ENCODE assay signal across 10 cellular contexts in the genomic region with DNA sequence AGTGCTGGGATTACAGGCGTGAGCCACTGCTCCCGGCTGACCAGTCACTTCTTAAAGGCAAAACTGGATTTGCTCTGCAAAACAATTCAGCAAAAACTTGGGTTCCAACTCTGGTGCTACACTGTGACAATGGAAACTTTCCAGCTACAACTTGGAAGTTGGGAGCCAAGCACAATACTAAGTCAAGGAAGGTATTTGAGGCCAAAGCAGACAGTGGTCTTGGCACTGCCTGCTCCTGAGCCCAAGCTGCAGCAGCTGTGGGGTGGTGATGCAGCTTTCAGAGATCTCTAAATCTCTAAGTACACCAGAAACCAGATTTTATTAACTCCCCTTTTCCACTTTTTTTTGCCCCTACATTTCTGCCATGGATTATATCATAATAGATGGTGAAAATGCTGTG. TPM values are rescaled to one million over a fixed set of nuclear protein-coding genes. Genes with fewer than 3 reads are reported as not detected.
DNase-seq lines count a peak whose midpoint lies in the region; ATAC-seq and TF ChIP-seq lines count a peak whose summit lies in the region.
"Had no signal": no experiment of that assay in that cellular context is flagged by ENCODE, and none has a peak within 500 bp of the region (broad histone marks: within the 10 kb centered on the region; RNA-seq: fewer than 3 reads in every experiment).

No MANE protein-coding gene starts in this region.

- POLR2A ChIA-PET in activated CD8-positive, alpha-beta T cell treated with anti-CD3 and anti-CD28 coated beads for 36 hours (lab: Charles Lee), result interaction anchor here (1.2 kb wide), 1 partner anchor 17 kb away, joined by 4 read pairs; a partner anchor contains a TSS
- POLR2A ChIA-PET in activated CD8-positive, alpha-beta T cell treated with anti-CD3 and anti-CD28 coated beads, Interleukin-2, amount 10 ng/mL, durations not matched to agents 7 days and 5 days (lab: Charles Lee), result no interaction called here

- peaks cover 15 to 35% of the 10 kb centered on the region in 2 donors for H3K4me1 ChIP-seq in left lung
- peaks cover 13 to 74% (median 61%) of the 10 kb centered on the region in 5 donors for H3K4me1 ChIP-seq in subcutaneous abdominal adipose tissue (ENCODE audit: control insufficient read depth in 5 of 5, insufficient read depth in 5 of 5, low read length in 5 of 5)

- H3K9me3 ChIP-seq in left lung, result no peaks in the 10 kb centered on the region
- peaks cover 0 to 4% (median 0%) of the 10 kb centered on the region in 5 donors for H3K9me3 ChIP-seq in subcutaneous abdominal adipose tissue (ENCODE audit: control insufficient read depth in 5 of 5, low read length in 5 of 5)

- H3K27me3 Mint-ChIP-seq in activated CD8-positive, alpha-beta T cell treated with anti-CD3 and anti-CD28 coated beads for 36 hours, result peaks cover 7% of the 10 kb centered on the region
- H3K27me3 Mint-ChIP-seq in activated CD8-positive, alpha-beta T cell treated with anti-CD3 and anti-CD28 coated beads, Interleukin-2, amount 10 ng/mL, durations not matched to agents 7 days and 5 days (ENCODE audit: low read depth), result peaks cover 7% of the 10 kb centered on the region
- H3K27me3 Mint-ChIP-seq in activated naive CD8-positive, alpha-beta T cell treated with anti-CD3 and anti-CD28 coated beads, Interleukin-2, amount 50 U/mL, for 24 hours, result peaks cover 5% of the 10 kb centered on the region

- no peak for DNase-seq in activated CD8-positive, alpha-beta T cell treated with anti-CD3 and anti-CD28 coated beads for 36 hours
- DNase-seq in activated CD8-positive, alpha-beta T cell treated with anti-CD3 and anti-CD28 coated beads, Interleukin-2, amount 10 ng/mL, durations not matched to agents 7 days and 5 days, result no peak
- DNase-seq in activated naive CD8-positive, alpha-beta T cell treated with anti-CD3 and anti-CD28 coated beads, Interleukin-2, amount 50 U/mL, for 24 hours, result no peak
- DNase-seq in left lung (no peak), AML-193 (lab: John Stamatoyannopoulos, UW) (no peak)
- DNase-seq: cortex of kidney, NCI-H2171 had no signal

- H3K9ac ChIP-seq in subcutaneous abdominal adipose tissue (ENCODE audit: low read length in 5 of 5), result peak overlapping the region in 4 of 5 donors; percentile 1 to 67 (median 38)

- intact Hi-C loops in activated CD8-positive, alpha-beta T cell treated with anti-CD3 and anti-CD28 coated beads for 36 hours (cut with micrococcal nuclease), result loop anchor here (2.0 to 10.0 kb wide), 2 partner anchors 114 to 348 kb away; no protein-coding TSS in a partner anchor
- intact Hi-C loops in left lung (cut with DNase I), result no loop called here

- peak overlapping the region; percentile 86 for H3K27ac Mint-ChIP-seq in activated CD8-positive, alpha-beta T cell treated with anti-CD3 and anti-CD28 coated beads for 36 hours
- no peak overlapping the region for H3K27ac Mint-ChIP-seq in activated CD8-positive, alpha-beta T cell treated with anti-CD3 and anti-CD28 coated beads, Interleukin-2, amount 10 ng/mL, durations not matched to agents 7 days and 5 days
- peak overlapping the region; percentile 87 for H3K27ac Mint-ChIP-seq in activated naive CD8-positive, alpha-beta T cell treated with anti-CD3 and anti-CD28 coated beads, Interleukin-2, amount 50 U/mL, for 24 hours

- H3K9me3 Mint-ChIP-seq in activated CD8-positive, alpha-beta T cell treated with anti-CD3 and anti-CD28 coated beads for 36 hours, result no peaks in the 10 kb centered on the region
- no peaks in the 10 kb centered on the region for H3K9me3 Mint-ChIP-seq in activated CD8-positive, alpha-beta T cell treated with anti-CD3 and anti-CD28 coated beads, Interleukin-2, amount 10 ng/mL, durations not matched to agents 7 days and 5 days (ENCODE audit: insufficient read depth)
- H3K9me3 Mint-ChIP-seq in activated naive CD8-positive, alpha-beta T cell treated with anti-CD3 and anti-CD28 coated beads, Interleukin-2, amount 50 U/mL, for 24 hours, result no peaks in the 10 kb centered on the region

- H3K27me3 ChIP-seq in left lung (no peaks in the 10 kb centered on the region), subcutaneous abdominal adipose tissue (ENCODE audit: control insufficient read depth in 5 of 5, insufficient read depth in 4 of 5, low read length in 5 of 5) (no peaks in the 10 kb centered on the region)

- H3K4me3 ChIP-seq in left lung (no peak overlapping the region), subcutaneous abdominal adipose tissue (ENCODE audit: low read depth in 1 of 5, low read length in 5 of 5) (peak overlapping the region in 2 of 5 donors; percentile 29 to 35)

- H3K36me3 Mint-ChIP-seq in activated CD8-positive, alpha-beta T cell treated with anti-CD3 and anti-CD28 coated beads for 36 hours (ENCODE audit: low read depth), result no peaks in the 10 kb centered on the region
- no peaks in the 10 kb centered on the region for H3K36me3 Mint-ChIP-seq in activated CD8-positive, alpha-beta T cell treated with anti-CD3 and anti-CD28 coated beads, Interleukin-2, amount 10 ng/mL, durations not matched to agents 7 days and 5 days (ENCODE audit: low read depth)
- no peaks in the 10 kb centered on the region for H3K36me3 Mint-ChIP-seq in activated naive CD8-positive, alpha-beta T cell treated with anti-CD3 and anti-CD28 coated beads, Interleukin-2, amount 50 U/mL, for 24 hours (ENCODE audit: low read depth)

- CTCF ChIA-PET in activated CD8-positive, alpha-beta T cell treated with anti-CD3 and anti-CD28 coated beads for 36 hours (lab: Charles Lee), result interaction anchor here (0.6 to 1.5 kb wide), 9 partner anchors 12 to 564 kb away, joined by 3 to 7 read pairs (median 3); no protein-coding TSS in a partner anchor
- CTCF ChIA-PET in activated CD8-positive, alpha-beta T cell treated with anti-CD3 and anti-CD28 coated beads, Interleukin-2, amount 10 ng/mL, durations not matched to agents 7 days and 5 days (lab: Charles Lee), result interaction anchor here (1.0 to 1.5 kb wide), 4 partner anchors 12 to 787 kb away, joined by 3 to 4 read pairs (median 4); no protein-coding TSS in a partner anchor

- no peak for TF ChIP-seq CTCF in activated CD8-positive, alpha-beta T cell treated with anti-CD3 and anti-CD28 coated beads for 36 hours (IDR thresholded peaks at IDR 0.05)
- no peak for TF ChIP-seq CTCF in left lung (IDR thresholded peaks at IDR 0.05)

- peak; percentile 4 for ATAC-seq in activated CD8-positive, alpha-beta T cell treated with anti-CD3 and anti-CD28 coated beads for 36 hours
- no peak for ATAC-seq in activated CD8-positive, alpha-beta T cell treated with anti-CD3 and anti-CD28 coated beads, Interleukin-2, amount 10 ng/mL, durations not matched to agents 7 days and 5 days
- no peak for ATAC-seq in activated naive CD8-positive, alpha-beta T cell treated with anti-CD3 and anti-CD28 coated beads, Interleukin-2, amount 50 U/mL, for 24 hours
- no peak for ATAC-seq in left lung
- no peak for ATAC-seq in HG02840 (IDR thresholded peaks at IDR 0.05; ENCODE audit: low FRiP score, unreplicated experiment)
- no peak for ATAC-seq in GM21528 (IDR thresholded peaks at IDR 0.05; ENCODE audit: low FRiP score, unreplicated experiment)

- no peaks in the 10 kb centered on the region for H3K36me3 ChIP-seq in left lung
- H3K36me3 ChIP-seq in subcutaneous abdominal adipose tissue (ENCODE audit: control insufficient read depth in 5 of 5, insufficient read depth in 5 of 5, low read length in 5 of 5), result no peaks in the 10 kb centered on the region

- peak overlapping the region; percentile 32 for H3K4me3 Mint-ChIP-seq in activated CD8-positive, alpha-beta T cell treated with anti-CD3 and anti-CD28 coated beads for 36 hours
- H3K4me3 Mint-ChIP-seq in activated CD8-positive, alpha-beta T cell treated with anti-CD3 and anti-CD28 coated beads, Interleukin-2, amount 10 ng/mL, durations not matched to agents 7 days and 5 days, result no peak overlapping the region
- H3K4me3 Mint-ChIP-seq in activated naive CD8-positive, alpha-beta T cell treated with anti-CD3 and anti-CD28 coated beads, Interleukin-2, amount 50 U/mL, for 24 hours, result peak overlapping the region; percentile 55

- H3K4me1 Mint-ChIP-seq in activated CD8-positive, alpha-beta T cell treated with anti-CD3 and anti-CD28 coated beads for 36 hours (ENCODE audit: low read depth), result peaks cover 27% of the 10 kb centered on the region
- peaks cover 6% of the 10 kb centered on the region for H3K4me1 Mint-ChIP-seq in activated CD8-positive, alpha-beta T cell treated with anti-CD3 and anti-CD28 coated beads, Interleukin-2, amount 10 ng/mL, durations not matched to agents 7 days and 5 days (ENCODE audit: low read depth)
- peaks cover 26% of the 10 kb centered on the region for H3K4me1 Mint-ChIP-seq in activated naive CD8-positive, alpha-beta T cell treated with anti-CD3 and anti-CD28 coated beads, Interleukin-2, amount 50 U/mL, for 24 hours

- H3K27ac ChIP-seq in left lung, result peak overlapping the region; percentile 28 to 30
- H3K27ac ChIP-seq in subcutaneous abdominal adipose tissue (ENCODE audit: low read depth, low read length), result peak overlapping the region; percentile 90

RNA-seq across cellular contexts. Expression of a gene that starts 17.5 kb away (rescaled TPM):
- 10 to 100 TPM; 43.1 to 46.9 TPM for total RNA-seq in activated CD8-positive, alpha-beta T cell treated with anti-CD3 and anti-CD28 coated beads for 36 hours
- 1 to 10 TPM; 3.6 to 3.9 TPM for total RNA-seq in activated CD8-positive, alpha-beta T cell treated with anti-CD3 and anti-CD28 coated beads, Interleukin-2, amount 10 ng/mL, durations not matched to agents 7 days and 5 days
- total RNA-seq in left lung, result 10 to 100 TPM in 1 of 2 donors, 1 to 10 TPM in 1; 7.3 to 51.4 TPM

RNA-seq across cellular contexts. Expression of a gene that starts 28.4 kb away (rescaled TPM):
- total RNA-seq in activated CD8-positive, alpha-beta T cell treated with anti-CD3 and anti-CD28 coated beads for 36 hours, result 10 to 100 TPM in 1 of 2 experiments, 1 to 10 TPM in 1; 10.0 to 11.0 TPM
- 1 to 10 TPM; 5.1 to 5.9 TPM for total RNA-seq in activated CD8-positive, alpha-beta T cell treated with anti-CD3 and anti-CD28 coated beads, Interleukin-2, amount 10 ng/mL, durations not matched to agents 7 days and 5 days
- total RNA-seq in left lung, result 10 to 100 TPM; 25.7 to 34.0 TPM
